8 cellular contexts compared by ENCODE assay signal in the genomic region with DNA sequence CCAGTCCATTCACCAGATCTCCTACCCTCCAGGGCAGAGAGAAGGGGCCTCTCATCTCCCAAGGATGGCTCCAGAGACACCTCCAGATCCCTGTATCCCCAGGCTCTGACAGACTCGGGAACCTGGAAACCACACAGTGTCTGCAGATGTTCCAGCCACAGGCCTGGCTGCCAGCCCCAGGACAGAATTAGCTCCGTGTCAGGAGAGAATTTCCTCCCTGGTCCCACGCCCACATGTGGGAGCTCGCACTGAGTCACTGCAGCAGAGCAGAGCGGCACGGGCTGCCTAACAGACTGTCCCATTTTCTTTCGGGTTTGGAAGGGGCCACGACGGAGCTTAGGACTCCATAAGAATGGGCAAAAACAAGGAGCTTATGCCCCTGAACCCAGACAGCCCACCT. TPM values are rescaled to one million over a fixed set of nuclear protein-coding genes. Genes with fewer than 3 reads are reported as not detected.
DNase-seq lines count a peak whose midpoint lies in the region; ATAC-seq and TF ChIP-seq lines count a peak whose summit lies in the region.

No MANE protein-coding gene starts in this region.

- H3K27me3 ChIP-seq in left ventricle myocardium inferior (ENCODE audit: low read depth): no peaks in the 10 kb centered on the region
- no peaks in the 10 kb centered on the region for H3K27me3 ChIP-seq in gastrocnemius medialis

- no peak for TF ChIP-seq CTCF in left ventricle myocardium inferior (IDR thresholded peaks at IDR 0.05; ENCODE audit: borderline replicate concordance)
- TF ChIP-seq CTCF in gastrocnemius medialis (IDR thresholded peaks at IDR 0.05 in 4 of 5, conservative IDR thresholded peaks at IDR 0.05 in 1 of 5): no peak

- H3K36me3 Mint-ChIP-seq in activated naive CD8-positive, alpha-beta T cell treated with anti-CD3 and anti-CD28 coated beads for 36 hours: no peaks in the 10 kb centered on the region

- peaks cover 89% of the 10 kb centered on the region for H3K4me1 ChIP-seq in left ventricle myocardium inferior
- peaks cover 25 to 32% of the 10 kb centered on the region in 2 donors for H3K4me1 ChIP-seq in gastrocnemius medialis

- H3K4me1 Mint-ChIP-seq in activated naive CD8-positive, alpha-beta T cell treated with anti-CD3 and anti-CD28 coated beads for 36 hours: peaks cover 3% of the 10 kb centered on the region

- H3K4me3 ChIP-seq in left ventricle myocardium inferior (peak overlapping the region; percentile 45), gastrocnemius medialis (peak overlapping the region; percentile 12 to 32 (median 18))

- peak; percentile 19 for DNase-seq in GOT3 (lab: John Stamatoyannopoulos, UW)
- DNase-seq in activated naive CD8-positive, alpha-beta T cell treated with anti-CD3 and anti-CD28 coated beads for 36 hours: peak; percentile 3
- peak; percentile 92 for DNase-seq in left ventricle myocardium inferior
- DNase-seq in gastrocnemius medialis: peak; percentile 67 to 82
- DNase-seq in NCI-H2081 (lab: John Stamatoyannopoulos, UW): no peak

- in situ Hi-C loops in gastrocnemius medialis (cut with MboI; ENCODE audit: low sequenced_read_pairs in 4 of 4): no loop called here

- H3K36me3 ChIP-seq in left ventricle myocardium inferior (no peaks in the 10 kb centered on the region), gastrocnemius medialis (no peaks in the 10 kb centered on the region)

- no peaks in the 10 kb centered on the region for H3K9me3 Mint-ChIP-seq in activated naive CD8-positive, alpha-beta T cell treated with anti-CD3 and anti-CD28 coated beads for 36 hours

- H3K27ac Mint-ChIP-seq in activated naive CD8-positive, alpha-beta T cell treated with anti-CD3 and anti-CD28 coated beads for 36 hours: no peak overlapping the region

- H3K9me3 ChIP-seq in left ventricle myocardium inferior (replicated peaks): no peaks in the 10 kb centered on the region
- H3K9me3 ChIP-seq in gastrocnemius medialis: no peaks in the 10 kb centered on the region

- intact Hi-C loops in left ventricle myocardium inferior (cut with micrococcal nuclease): no loop called here
- intact Hi-C loops in gastrocnemius medialis (cut with DNase I; ENCODE audit: low total_unique reads): no loop called here

- TF ChIP-seq POLR2A in gastrocnemius medialis (IDR thresholded peaks at IDR 0.05): peak; percentile 28 to 37

- H3K27me3 Mint-ChIP-seq in activated naive CD8-positive, alpha-beta T cell treated with anti-CD3 and anti-CD28 coated beads for 36 hours: peaks cover 17% of the 10 kb centered on the region

- no peak overlapping the region for H3K4me3 Mint-ChIP-seq in activated naive CD8-positive, alpha-beta T cell treated with anti-CD3 and anti-CD28 coated beads for 36 hours

- peak; percentile 59 to 82 for ATAC-seq in gastrocnemius medialis
- no peak for ATAC-seq in GM21576 (IDR thresholded peaks at IDR 0.05; ENCODE audit: unreplicated experiment)
- no peak for ATAC-seq in GM18517 (IDR thresholded peaks at IDR 0.05; ENCODE audit: unreplicated experiment)
- ATAC-seq in HG02981 (IDR thresholded peaks at IDR 0.05; ENCODE audit: unreplicated experiment): no peak

- H3K27ac ChIP-seq in left ventricle myocardium inferior (replicated peaks): peak overlapping the region; percentile 92
- peak overlapping the region; percentile 60 to 78 (median 72) for H3K27ac ChIP-seq in gastrocnemius medialis

RNA-seq across cellular contexts. Expression of a gene that starts 33.6 kb away (rescaled TPM):
- total RNA-seq in activated naive CD8-positive, alpha-beta T cell treated with anti-CD3 and anti-CD28 coated beads for 36 hours: not detected
- total RNA-seq in left ventricle myocardium inferior: 5.7 TPM
- 1 to 10 TPM; 2.5 to 5.6 (median 4.4) TPM for total RNA-seq in gastrocnemius medialis

Comparison
In these comparisons a context has a peak if more than half of its experiments do, and no peak if none do; other contexts are left out.
1. DNase-seq: peak in GOT3 (single experiment), activated naive CD8-positive, alpha-beta T cell treated with anti-CD3 and anti-CD28 coated beads for 36 hours (single experiment), left ventricle myocardium inferior (single experiment) and gastrocnemius medialis (2 of 2); none in NCI-H2081 (0 of 2).
2. ATAC-seq: peak in gastrocnemius medialis (2 of 2); none in GM21576 (single experiment), GM18517 (single experiment) and HG02981 (single experiment).